19 cellular contexts compared by ENCODE assay signal in genomic region chr1:30476911-30477459, GRCh38.
"Had no signal": no experiment of that assay in that cellular context is flagged by ENCODE, and none has a peak within 500 bp of the region (broad histone marks: within the 10 kb centered on the region; RNA-seq: fewer than 3 reads in every experiment).

No MANE protein-coding gene starts in this region.

- ATAC-seq: gastroesophageal sphincter; left lobe of liver; natural killer cell treated with Interleukin-12 subunit alpha and Interleukin-12 subunit beta and Interleukin-15 and Interleukin-18, amount 100 ng/mL, for 72 hours; stimulated activated naive B cell treated with anti-CD40 and anti-IgM and Interleukin-4, amounts not matched to agents 10 μg/mL and 1 μg/mL and 100 μg/mL, for 72 hours; stimulated activated naive CD8-positive, alpha-beta T cell treated with anti-CD3 and anti-CD28 coated beads, Interleukin-15, amount 100 ng/mL, for 72 hours had no signal

- H3K27me3 Mint-ChIP-seq: stimulated activated naive CD8-positive, alpha-beta T cell treated with anti-CD3 and anti-CD28 coated beads, Interleukin-15, amount 100 ng/mL, for 72 hours had no signal

- H3K4me1 Mint-ChIP-seq: stimulated activated naive B cell treated with anti-CD40 and anti-IgM and Interleukin-4, amounts not matched to agents 10 μg/mL and 1 μg/mL and 100 μg/mL, for 72 hours; stimulated activated naive CD8-positive, alpha-beta T cell treated with anti-CD3 and anti-CD28 coated beads, Interleukin-15, amount 100 ng/mL, for 72 hours had no signal

- H3K27ac ChIP-seq: esophagus squamous epithelium, gastroesophageal sphincter, thoracic aorta, vagina had no signal

- H3K4me3 Mint-ChIP-seq: natural killer cell treated with Interleukin-12 subunit alpha and Interleukin-12 subunit beta and Interleukin-15 and Interleukin-18, amount 100 ng/mL, for 72 hours; stimulated activated naive B cell treated with anti-CD40 and anti-IgM and Interleukin-4, amounts not matched to agents 10 μg/mL and 1 μg/mL and 100 μg/mL, for 72 hours; stimulated activated naive CD8-positive, alpha-beta T cell treated with anti-CD3 and anti-CD28 coated beads, Interleukin-15, amount 100 ng/mL, for 72 hours had no signal

- H3K27ac Mint-ChIP-seq: natural killer cell treated with Interleukin-12 subunit alpha and Interleukin-12 subunit beta and Interleukin-15 and Interleukin-18, amount 100 ng/mL, for 72 hours; stimulated activated naive B cell treated with anti-CD40 and anti-IgM and Interleukin-4, amounts not matched to agents 10 μg/mL and 1 μg/mL and 100 μg/mL, for 72 hours; stimulated activated naive CD8-positive, alpha-beta T cell treated with anti-CD3 and anti-CD28 coated beads, Interleukin-15, amount 100 ng/mL, for 72 hours had no signal

- DNase-seq: cerebellar nuclear complex; dermis blood vessel endothelial cell; esophagus squamous epithelium; foreskin fibroblast; glutamatergic neuron; islet precursor cell; mammary epithelial cell; stimulated activated CD4-positive, alpha-beta T cell treated with anti-CD3 and anti-CD28 coated beads, Interleukin-15, amount 100 ng/mL, for 24 hours; stimulated activated CD4-positive, alpha-beta T cell treated with anti-CD3 and anti-CD28 coated beads, Interleukin-1b, Interleukin-23, amount 100 ng/mL, for 48 hours; stimulated activated CD4-positive, alpha-beta T cell treated with anti-CD3 and anti-CD28 coated beads, Interleukin-4, amount 100 ng/mL, for 4 hours; stimulated activated naive B cell treated with anti-CD40 and anti-IgM and Interleukin-4, amounts not matched to agents 10 μg/mL and 1 μg/mL and 100 μg/mL, for 72 hours; stimulated activated naive CD8-positive, alpha-beta T cell treated with anti-CD3 and anti-CD28 coated beads, Interleukin-15, amount 100 ng/mL, for 72 hours; substantia nigra; trophoblast cell had no signal

- H3K4me3 ChIP-seq: esophagus squamous epithelium, gastroesophageal sphincter, thoracic aorta, vagina had no signal
